ENCODE assay signal across 8 cellular contexts in the genomic region with DNA sequence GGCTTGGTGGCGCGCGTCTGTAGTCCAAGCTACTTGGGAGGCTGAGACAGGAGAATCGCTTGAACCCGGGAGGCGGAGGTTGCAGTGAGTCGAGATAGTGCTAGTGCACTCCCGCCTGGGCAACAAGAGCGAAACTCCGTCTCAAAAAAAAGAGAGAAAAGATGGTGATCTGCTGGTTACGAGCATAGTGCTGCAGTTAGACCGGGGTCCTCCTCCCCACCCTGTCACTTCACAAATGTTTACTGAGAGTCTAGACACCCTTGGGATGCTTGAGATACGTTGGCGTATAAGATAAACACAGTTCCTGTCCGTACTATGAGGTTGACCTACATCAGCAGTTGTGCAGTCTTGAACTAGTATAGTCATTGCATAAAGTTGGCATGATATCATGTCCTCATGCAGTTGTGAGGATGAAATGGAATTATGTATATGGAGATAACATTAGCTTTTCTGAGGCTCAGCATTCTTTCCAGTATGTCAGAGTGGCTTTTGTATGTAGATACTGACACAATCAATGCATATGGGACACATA. TPM values are rescaled to one million over a fixed set of nuclear protein-coding genes. Genes with fewer than 3 reads are reported as not detected.
A peak's percentile ranks its signal among the peaks of the same experiment; 100 is the strongest.
DNase-seq lines count a peak whose midpoint lies in the region; ATAC-seq, FAIRE-seq and TF ChIP-seq lines count a peak whose summit lies in the region.

No MANE protein-coding gene starts in this region.

- H2AFZ ChIP-seq in keratinocyte (ENCODE audit: control insufficient read depth, low read length) = peak overlapping the region; percentile 52

- dilution Hi-C loops in keratinocyte (cut with MboI; ENCODE audit: extremely low pct_ligation_motif_present, low sequenced_read_pairs) = no loop called here

- H3K9me3 ChIP-seq in adipocyte (ENCODE audit: control insufficient read depth, low read length) = no peaks in the 10 kb centered on the region
- no peaks in the 10 kb centered on the region for H3K9me3 ChIP-seq in keratinocyte (ENCODE audit: control insufficient read depth, low read depth, low read length)
- H3K9me3 ChIP-seq in testis = no peaks in the 10 kb centered on the region

- H3K36me3 ChIP-seq in adipocyte (ENCODE audit: control insufficient read depth, insufficient read depth, low read length, severe bottlenecking) (peaks cover 16% of the 10 kb centered on the region), keratinocyte (ENCODE audit: control insufficient read depth in 2 of 2, extremely low read depth in 1 of 2, insufficient read depth in 2 of 2, low read length in 2 of 2) (peaks cover 5 to 6% of the 10 kb centered on the region in 2 experiments), testis (ENCODE audit: low read depth, missing control alignments) (no peaks in the 10 kb centered on the region)

- no peaks in the 10 kb centered on the region for H3K27me3 ChIP-seq in adipocyte (replicated peaks; ENCODE audit: control insufficient read depth, insufficient read depth, low read length)
- H3K27me3 ChIP-seq in keratinocyte (ENCODE audit: control insufficient read depth, extremely low read depth, insufficient read depth, low read length) = no peaks in the 10 kb centered on the region
- H3K27me3 ChIP-seq in testis = no peaks in the 10 kb centered on the region

- peak overlapping the region; percentile 89 for H3K4me3 Mint-ChIP-seq in activated CD4-positive, alpha-beta T cell treated with anti-CD3 and anti-CD28 coated beads for 36 hours

- H3K79me2 ChIP-seq in keratinocyte (ENCODE audit: control insufficient read depth, insufficient read depth, low read length) = peaks cover 51% of the 10 kb centered on the region

- no peak for TF ChIP-seq POLR2A in testis (IDR thresholded peaks at IDR 0.05)

- no peaks in the 10 kb centered on the region for H4K20me1 ChIP-seq in keratinocyte (ENCODE audit: control insufficient read depth, extremely low read depth, insufficient read depth, low read length)

- POLR2A ChIA-PET in activated CD4-positive, alpha-beta T cell treated with anti-CD3 and anti-CD28 coated beads for 36 hours (lab: Charles Lee) = interaction anchor here (0.7 to 1.7 kb wide), 3 partner anchors 14 to 351 kb away, joined by 3 to 5 read pairs (median 3); no protein-coding TSS in a partner anchor

- H3K9ac ChIP-seq in adipocyte (ENCODE audit: low read length) = peak overlapping the region; percentile 91
- H3K9ac ChIP-seq in keratinocyte (ENCODE audit: control insufficient read depth, extremely low read depth, insufficient read depth, low read length) = peak overlapping the region; percentile 93

- H3K27ac Mint-ChIP-seq in activated CD4-positive, alpha-beta T cell treated with anti-CD3 and anti-CD28 coated beads for 36 hours = peak overlapping the region; percentile 91

- 8 to 10% methylated on average over 15 of the region's 15 CpGs for WGBS in testis, 2 donors

- intact Hi-C loops in activated CD4-positive, alpha-beta T cell treated with anti-CD3 and anti-CD28 coated beads for 36 hours (cut with DNase I, micrococcal nuclease) = loop anchor here (1.0 to 10.0 kb wide), 11 partner anchors 89 to 1802 kb away; a partner anchor contains a TSS
- intact Hi-C loops in testis (cut with DNase I; ENCODE audit: low total_unique reads) = loop anchor here (10.0 kb wide), 1 partner anchor 282 kb away; a partner anchor contains a TSS

- peaks cover 20% of the 10 kb centered on the region for H3K4me1 ChIP-seq in adipocyte (ENCODE audit: control insufficient read depth, insufficient read depth, low read length)
- peaks cover 23% of the 10 kb centered on the region for H3K4me1 ChIP-seq in keratinocyte (ENCODE audit: control insufficient read depth, extremely low read depth, insufficient read depth, low read length)
- H3K4me1 ChIP-seq in testis = peaks cover 17% of the 10 kb centered on the region

- H3K36me3 Mint-ChIP-seq in activated CD4-positive, alpha-beta T cell treated with anti-CD3 and anti-CD28 coated beads for 36 hours (ENCODE audit: low read depth) = peaks cover 15% of the 10 kb centered on the region

- H3K9me3 Mint-ChIP-seq in activated CD4-positive, alpha-beta T cell treated with anti-CD3 and anti-CD28 coated beads for 36 hours (ENCODE audit: low read depth) = no peaks in the 10 kb centered on the region

- DNase-seq in activated CD4-positive, alpha-beta T cell treated with anti-CD3 and anti-CD28 coated beads for 36 hours = no peak
- no peak for DNase-seq in activated CD4-positive, alpha-beta T cell treated with anti-CD3 and anti-CD28 coated beads for 48 hours
- peak; percentile 37 for DNase-seq in adipocyte (ENCODE audit: low read depth)
- no peak for DNase-seq in keratinocyte (ENCODE audit: low read depth, low spot score)
- DNase-seq in testis = no peak
- DNase-seq in foreskin melanocyte = no peak
- no peak for DNase-seq in SW480 (ENCODE audit: low spot score)

- H3K9me1 ChIP-seq in keratinocyte (ENCODE audit: control insufficient read depth, extremely low read depth, insufficient read depth, low read length) = no peaks in the 10 kb centered on the region

- no peaks in the 10 kb centered on the region for H3K27me3 Mint-ChIP-seq in activated CD4-positive, alpha-beta T cell treated with anti-CD3 and anti-CD28 coated beads for 36 hours

- H3K4me3 ChIP-seq in adipocyte (ENCODE audit: low read length) = peak overlapping the region; percentile 89
- H3K4me3 ChIP-seq in keratinocyte (ENCODE audit: control insufficient read depth in 2 of 3, extremely low read depth in 1 of 3, insufficient read depth in 2 of 3, low read depth in 1 of 3, low read length in 3 of 3) = peak overlapping the region; percentile 79 to 99 (median 99)
- peak overlapping the region; percentile 91 to 95 for H3K4me3 ChIP-seq in testis

- H3K27ac ChIP-seq in keratinocyte (ENCODE audit: control insufficient read depth, insufficient read depth, low read length) (peak overlapping the region; percentile 89), testis (peak overlapping the region in 1 of 2 donors; percentile 86)

- no peak for TF ChIP-seq CTCF in keratinocyte (optimal IDR thresholded peaks at IDR 0.05 in 1 of 3, IDR thresholded peaks at IDR 0.05 in 1 of 3, conservative IDR thresholded peaks at IDR 0.05 in 1 of 3; ENCODE audit: extremely low read depth in 1 of 3, insufficient read depth in 2 of 3, low read length in 3 of 3)
- no peak for TF ChIP-seq CTCF in testis (IDR thresholded peaks at IDR 0.05)

- H3K4me1 Mint-ChIP-seq in activated CD4-positive, alpha-beta T cell treated with anti-CD3 and anti-CD28 coated beads for 36 hours = peaks cover 31% of the 10 kb centered on the region

- peak overlapping the region; percentile 99 for H3K4me2 ChIP-seq in keratinocyte (ENCODE audit: control insufficient read depth, extremely low read depth, insufficient read depth, low read depth, low read length)

- no peak for ATAC-seq in activated CD4-positive, alpha-beta T cell treated with anti-CD3 and anti-CD28 coated beads for 36 hours
- no peak for ATAC-seq in HG02623 (IDR thresholded peaks at IDR 0.05; ENCODE audit: unreplicated experiment)

- no peak for FAIRE-seq in keratinocyte (lab: Jason Lieb, UNC)

- CTCF ChIA-PET in activated CD4-positive, alpha-beta T cell treated with anti-CD3 and anti-CD28 coated beads for 36 hours (lab: Charles Lee) = no interaction called here

RNA-seq across cellular contexts. Expression of a gene that starts 0.8 kb away (rescaled TPM):
- 10 to 100 TPM; 25.5 to 27.5 TPM for total RNA-seq in activated CD4-positive, alpha-beta T cell treated with anti-CD3 and anti-CD28 coated beads for 36 hours
- polyA plus RNA-seq in keratinocyte (12.2 to 13.2 TPM (median 12.4 TPM) in 3 replicates), testis (ENCODE audit: insufficient read depth, low read depth, low replicate concordance) (35.2 TPM)
- 4.2 TPM for polyA plus RNA-seq in keratinocyte (2011; ENCODE audit: low read depth)
- 2.9 and 3.6 TPM in 2 replicates for polyA plus RNA-seq in keratinocyte (2011; cell fraction: cytosol; rRNA removed)
- 49.1 TPM in 2 replicates for polyA plus RNA-seq in keratinocyte (2011; cell fraction: nucleus; rRNA removed)
- polyA plus RNA-seq in keratinocyte (2012; ENCODE audit: low replicate concordance) = 8.7 and 9.9 TPM in 2 replicates
- 23.3 to 30.7 TPM (median 24.1 TPM) in 3 replicates for polyA minus RNA-seq in keratinocyte
- 10.2 TPM for polyA minus RNA-seq in keratinocyte (2011; cell fraction: cytosol; rRNA and poly(A)+ RNA removed)
- polyA minus RNA-seq in keratinocyte (2011; cell fraction: nucleus; rRNA and poly(A)+ RNA removed) = 31.1 and 49.7 TPM in 2 replicates
- total RNA-seq in testis = 10 to 100 TPM; 58.2 to 65.7 TPM

RNA-seq across cellular contexts. Expression of a gene that starts 0.9 kb away (rescaled TPM):
- total RNA-seq in activated CD4-positive, alpha-beta T cell treated with anti-CD3 and anti-CD28 coated beads for 36 hours = 10 to 100 TPM; 18.3 to 23.6 TPM
- 16.4 to 21.2 TPM (median 19.5 TPM) in 3 replicates for polyA plus RNA-seq in keratinocyte
- polyA plus RNA-seq in keratinocyte (2011; ENCODE audit: low read depth) = 41.0 TPM
- polyA plus RNA-seq in keratinocyte (2011; cell fraction: cytosol; rRNA removed) = 20.2 and 27.8 TPM in 2 replicates
- 20.3 and 24.8 TPM in 2 replicates for polyA plus RNA-seq in keratinocyte (2011; cell fraction: nucleus; rRNA removed)
- polyA plus RNA-seq in keratinocyte (2012; ENCODE audit: low replicate concordance) = 13.6 and 17.4 TPM in 2 replicates
- polyA minus RNA-seq in keratinocyte = 12.9 to 37.4 TPM (median 30.5 TPM) in 3 replicates
- 18.6 TPM for polyA minus RNA-seq in keratinocyte (2011; cell fraction: cytosol; rRNA and poly(A)+ RNA removed)
- 10.7 and 22.4 TPM in 2 replicates for polyA minus RNA-seq in keratinocyte (2011; cell fraction: nucleus; rRNA and poly(A)+ RNA removed)
- 10 to 100 TPM; 71.4 to 99.1 TPM for total RNA-seq in testis
- 167 TPM for polyA plus RNA-seq in testis (ENCODE audit: insufficient read depth, low read depth, low replicate concordance)
